9 cellular contexts compared by ENCODE assay signal in genomic region chr6:44630125-44631028, GRCh38.
DNase-seq lines count a peak whose midpoint lies in the region; ATAC-seq and TF ChIP-seq lines count a peak whose summit lies in the region.
"Had no signal": no experiment of that assay in that cellular context is flagged by ENCODE, and none has a peak within 500 bp of the region (broad histone marks: within the 10 kb centered on the region; RNA-seq: fewer than 3 reads in every experiment).

No MANE protein-coding gene starts in this region.

- CTCF ChIA-PET in activated CD4-positive, alpha-beta T cell treated with anti-CD3 and anti-CD28 coated beads for 36 hours (lab: Charles Lee): interaction anchor here (0.5 to 2.0 kb wide), 14 partner anchors 13 to 1292 kb away, joined by 3 to 11 read pairs (median 3); no protein-coding TSS in a partner anchor

- H3F3A ChIP-seq in Loucy (ENCODE audit: low read depth): no peaks in the 10 kb centered on the region

- H3K27me3 ChIP-seq in Loucy (ENCODE audit: insufficient read depth, low read length, poor library complexity, severe bottlenecking) (no peaks in the 10 kb centered on the region), endodermal cell (ENCODE audit: control insufficient read depth, insufficient read depth, low read length, poor library complexity, severe bottlenecking) (peaks cover 9% of the 10 kb centered on the region)

- TF ChIP-seq CTCF in Loucy (conservative IDR thresholded peaks at IDR 0.05; ENCODE audit: low read length) (peak; percentile 72), endodermal cell (conservative IDR thresholded peaks at IDR 0.05) (peak; percentile 87)

- no peaks in the 10 kb centered on the region for H3K79me2 ChIP-seq in Loucy (ENCODE audit: insufficient read depth, low read length)

- H3K9me3 ChIP-seq in Loucy (ENCODE audit: insufficient read depth, low read depth, low read length) (no peaks in the 10 kb centered on the region), endodermal cell (ENCODE audit: control insufficient read depth, low read length) (no peaks in the 10 kb centered on the region)

- H3K4me1 ChIP-seq in Loucy (ENCODE audit: insufficient read depth, low read length, poor library complexity, severe bottlenecking) (no peaks in the 10 kb centered on the region), endodermal cell (ENCODE audit: control insufficient read depth, insufficient read depth, low read length) (peaks cover 8% of the 10 kb centered on the region)

- no peak overlapping the region for H3K27ac ChIP-seq in endodermal cell (ENCODE audit: low read depth, low read length)

- 23 to 86% methylated on average over 1 to 9 of the region's 10 CpGs for WGBS in endodermal cell (ENCODE audit: insufficient coverage in 1 of 2, insufficient read length in 1 of 2), 2 experiments

- no peaks in the 10 kb centered on the region for H3K9me3 Mint-ChIP-seq in activated CD4-positive, alpha-beta T cell treated with anti-CD3 and anti-CD28 coated beads for 36 hours (ENCODE audit: low read depth)
- no peaks in the 10 kb centered on the region for H3K9me3 Mint-ChIP-seq in endodermal cell
- no peaks in the 10 kb centered on the region for H3K9me3 Mint-ChIP-seq in naive thymus-derived CD8-positive, alpha-beta T cell
- H3K9me3 Mint-ChIP-seq: activated naive CD4-positive, alpha-beta T cell treated with anti-CD3 and anti-CD28 coated beads, Interleukin-2, amount 50 U/mL, for 24 hours had no signal

- H3K9me2 ChIP-seq in Loucy (replicated peaks; ENCODE audit: low read depth, low read length): no peaks in the 10 kb centered on the region

- H4K20me1 ChIP-seq in Loucy (ENCODE audit: insufficient read depth, low read length, poor library complexity, severe bottlenecking): no peaks in the 10 kb centered on the region

- no peak overlapping the region for H3K4me2 ChIP-seq in Loucy (ENCODE audit: low read depth, low read length, poor library complexity, severe bottlenecking)

- H3K27me3 Mint-ChIP-seq in activated CD4-positive, alpha-beta T cell treated with anti-CD3 and anti-CD28 coated beads for 36 hours: peaks cover 4% of the 10 kb centered on the region
- H3K27me3 Mint-ChIP-seq in endodermal cell (ENCODE audit: insufficient read depth): peaks cover 11% of the 10 kb centered on the region
- H3K27me3 Mint-ChIP-seq in naive thymus-derived CD8-positive, alpha-beta T cell: peaks cover 0 to 12% (median 7%) of the 10 kb centered on the region in 5 donors

- intact Hi-C loops in activated CD4-positive, alpha-beta T cell treated with anti-CD3 and anti-CD28 coated beads for 36 hours (cut with DNase I, micrococcal nuclease): no loop called here

- DNase-seq in activated CD4-positive, alpha-beta T cell treated with anti-CD3 and anti-CD28 coated beads for 36 hours: peak; percentile 68
- no peak for DNase-seq in activated CD4-positive, alpha-beta T cell treated with anti-CD3 and anti-CD28 coated beads, Interleukin-2, amount 50 U/mL, for 1 hour
- peak; percentile 33 for DNase-seq in SW480 (ENCODE audit: low spot score)
- DNase-seq in endodermal cell: peak; percentile 93
- peak in 5 of 10 donors; percentile 3 to 23 (median 17) for DNase-seq in naive thymus-derived CD8-positive, alpha-beta T cell

- H2AFZ ChIP-seq in Loucy (ENCODE audit: low read length): peak overlapping the region; percentile 66

- no peak overlapping the region for H3K4me3 Mint-ChIP-seq in activated CD4-positive, alpha-beta T cell treated with anti-CD3 and anti-CD28 coated beads for 36 hours
- H3K4me3 Mint-ChIP-seq in endodermal cell: no peak overlapping the region
- no peak overlapping the region for H3K4me3 Mint-ChIP-seq in naive thymus-derived CD8-positive, alpha-beta T cell
- H3K4me3 Mint-ChIP-seq: activated naive CD4-positive, alpha-beta T cell treated with anti-CD3 and anti-CD28 coated beads, Interleukin-2, amount 50 U/mL, for 24 hours had no signal

- H3K9ac ChIP-seq in Loucy (ENCODE audit: low read depth, low read length, poor library complexity, severe bottlenecking): no peak overlapping the region
- no peak overlapping the region for H3K9ac ChIP-seq in endodermal cell (ENCODE audit: extremely low read depth, low read length, poor library complexity, severe bottlenecking)

- peaks cover 17% of the 10 kb centered on the region for H3K4me1 Mint-ChIP-seq in activated CD4-positive, alpha-beta T cell treated with anti-CD3 and anti-CD28 coated beads for 36 hours
- peaks cover 18% of the 10 kb centered on the region for H3K4me1 Mint-ChIP-seq in endodermal cell
- peaks cover 11 to 26% (median 17%) of the 10 kb centered on the region in 4 donors for H3K4me1 Mint-ChIP-seq in naive thymus-derived CD8-positive, alpha-beta T cell
- H3K4me1 Mint-ChIP-seq: activated naive CD4-positive, alpha-beta T cell treated with anti-CD3 and anti-CD28 coated beads, Interleukin-2, amount 50 U/mL, for 24 hours had no signal

- POLR2A ChIA-PET in activated CD4-positive, alpha-beta T cell treated with anti-CD3 and anti-CD28 coated beads for 36 hours (lab: Charles Lee): interaction anchor here (0.6 kb wide), 1 partner anchor 839 kb away, joined by 3 read pairs; no protein-coding TSS in a partner anchor
- POLR2A ChIA-PET in naive thymus-derived CD8-positive, alpha-beta T cell (lab: Charles Lee): interaction anchor here (1.1 to 1.2 kb wide), 2 partner anchors 8 to 1087 kb away, joined by 3 read pairs; no protein-coding TSS in a partner anchor

- H3K36me3 Mint-ChIP-seq in activated CD4-positive, alpha-beta T cell treated with anti-CD3 and anti-CD28 coated beads for 36 hours (ENCODE audit: low read depth): no peaks in the 10 kb centered on the region
- H3K36me3 Mint-ChIP-seq in endodermal cell (ENCODE audit: low read depth): no peaks in the 10 kb centered on the region
- no peaks in the 10 kb centered on the region for H3K36me3 Mint-ChIP-seq in naive thymus-derived CD8-positive, alpha-beta T cell
- H3K36me3 Mint-ChIP-seq: activated naive CD4-positive, alpha-beta T cell treated with anti-CD3 and anti-CD28 coated beads, Interleukin-2, amount 50 U/mL, for 24 hours had no signal

- no peak overlapping the region for H3K4me3 ChIP-seq in Loucy (ENCODE audit: low read length, poor library complexity, severe bottlenecking)
- H3K4me3 ChIP-seq in endodermal cell (ENCODE audit: low read length): no peak overlapping the region

- no peak overlapping the region for H3K27ac Mint-ChIP-seq in activated CD4-positive, alpha-beta T cell treated with anti-CD3 and anti-CD28 coated beads for 36 hours
- H3K27ac Mint-ChIP-seq in endodermal cell: no peak overlapping the region
- H3K27ac Mint-ChIP-seq in naive thymus-derived CD8-positive, alpha-beta T cell: peak overlapping the region in 2 of 10 donors; percentile 61 to 65
- H3K27ac Mint-ChIP-seq: activated naive CD4-positive, alpha-beta T cell treated with anti-CD3 and anti-CD28 coated beads, Interleukin-2, amount 50 U/mL, for 24 hours had no signal

- ATAC-seq in activated CD4-positive, alpha-beta T cell treated with anti-CD3 and anti-CD28 coated beads for 36 hours: peak; percentile 76
- ATAC-seq in naive thymus-derived CD8-positive, alpha-beta T cell: peak; percentile 35 to 42
- ATAC-seq in GM21786 (IDR thresholded peaks at IDR 0.05; ENCODE audit: unreplicated experiment) (no peak), GM18870 (IDR thresholded peaks at IDR 0.05; ENCODE audit: unreplicated experiment) (no peak)

- H3K36me3 ChIP-seq in Loucy (ENCODE audit: insufficient read depth, low read length) (no peaks in the 10 kb centered on the region), endodermal cell (ENCODE audit: control insufficient read depth, insufficient read depth, low read length) (no peaks in the 10 kb centered on the region)

Comparison
In these comparisons a context has a peak if more than half of its experiments do, and no peak if none do; other contexts are left out.
1. ATAC-seq: peak in activated CD4-positive, alpha-beta T cell treated with anti-CD3 and anti-CD28 coated beads for 36 hours (single experiment) and naive thymus-derived CD8-positive, alpha-beta T cell (2 of 2); none in GM21786 (single experiment) and GM18870 (single experiment).